ENCODE assay signal across 24 cellular contexts in the genomic region with DNA sequence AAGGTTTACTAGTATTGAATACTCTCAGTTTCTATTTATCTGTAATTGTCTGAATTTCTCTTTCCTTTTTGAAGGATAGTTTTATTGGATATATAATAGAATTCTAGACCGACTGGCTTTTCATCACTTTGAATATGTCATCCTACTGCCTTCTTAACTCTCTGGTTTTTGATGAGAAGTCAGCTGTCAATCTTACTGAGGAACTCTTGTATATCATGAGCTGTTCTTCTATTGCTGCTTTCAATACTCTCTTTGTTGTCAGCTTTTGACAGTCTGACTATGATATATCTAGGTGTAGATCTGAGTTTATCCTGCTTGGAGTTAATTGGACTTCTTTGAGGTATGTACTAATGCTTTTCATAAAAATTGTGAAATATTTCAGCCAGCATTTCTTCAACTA.
"Had no signal": no experiment of that assay in that cellular context is flagged by ENCODE, and none has a peak within 500 bp of the region (broad histone marks: within the 10 kb centered on the region; RNA-seq: fewer than 3 reads in every experiment).

No MANE protein-coding gene starts in this region.

- H3K4me3 Mint-ChIP-seq: mesothelial cell of epicardium, naive B cell had no signal

- H3K27ac ChIP-seq: coronary artery, dorsolateral prefrontal cortex, esophagus muscularis mucosa, foreskin keratinocyte, gastrocnemius medialis, heart right ventricle, left lung, lower lobe of right lung had no signal

- H3K27ac Mint-ChIP-seq: mesothelial cell of epicardium had no signal

- H3K36me3 ChIP-seq: esophagus muscularis mucosa, gastrocnemius medialis, left lung had no signal

- FAIRE-seq: colon, endothelial cell of umbilical vein, islet of Langerhans, keratinocyte had no signal

- H3K27me3 ChIP-seq: dorsolateral prefrontal cortex, esophagus muscularis mucosa, foreskin keratinocyte, gastrocnemius medialis, heart right ventricle, left lung had no signal

- H3K4me1 ChIP-seq: esophagus muscularis mucosa, foreskin keratinocyte, gastrocnemius medialis, heart right ventricle, left lung, lower lobe of right lung had no signal

- ATAC-seq: foreskin keratinocyte, gastrocnemius medialis, heart right ventricle, left cardiac atrium, left lung, left ventricle myocardium superior, lower lobe of right lung, mucosa of descending colon had no signal

- H3K4me1 Mint-ChIP-seq: mesothelial cell of epicardium, naive B cell had no signal

- H3K4me3 ChIP-seq: coronary artery, dorsolateral prefrontal cortex, esophagus muscularis mucosa, gastrocnemius medialis, heart right ventricle, left lung, lower lobe of right lung, mucosa of descending colon had no signal

- H3K9me3 ChIP-seq: gastrocnemius medialis, lower lobe of right lung, mucosa of descending colon had no signal

- DNase-seq: dermis blood vessel endothelial cell; dorsolateral prefrontal cortex; effector CD4-positive, alpha-beta T cell; effector memory CD4-positive, alpha-beta T cell; foreskin keratinocyte; gastrocnemius medialis; glutamatergic neuron; head of caudate nucleus; heart right ventricle; hippocampal formation; left cardiac atrium; left lung; left ventricle myocardium superior; lower lobe of right lung; mesenchymal stem cell; mucosa of descending colon; naive B cell had no signal

- H3K27me3 Mint-ChIP-seq: naive B cell had no signal
